ENCODE assay signal across 10 cellular contexts in genomic region chr10:30786131-30786530, GRCh38.
DNase-seq lines count a peak whose midpoint lies in the region; ATAC-seq and TF ChIP-seq lines count a peak whose summit lies in the region.
"Had no signal": no experiment of that assay in that cellular context is flagged by ENCODE, and none has a peak within 500 bp of the region (broad histone marks: within the 10 kb centered on the region; RNA-seq: fewer than 3 reads in every experiment).

No MANE protein-coding gene starts in this region.

- POLR2A ChIA-PET in AG04450 (lab: Yijun Ruan, JAX), result interaction anchor here (2.3 kb wide), 1 partner anchor 246 kb away, joined by 13 read pairs; the partner anchor contains the start of gene ZNF438

- H3K4me3 Mint-ChIP-seq in central memory CD8-positive, alpha-beta T cell, result peak overlapping the region; percentile 74
- peak overlapping the region; percentile 45 for H3K4me3 Mint-ChIP-seq in nephron progenitor cell

- no peak for ATAC-seq in central memory CD8-positive, alpha-beta T cell (replicated peaks; ENCODE audit: extremely low read depth, poor library complexity, severe bottlenecking)
- ATAC-seq: K562 had no signal

- H3K9me3 ChIP-seq in AG04450 (ENCODE audit: control insufficient read depth, insufficient read depth, low read length), result peaks cover 3% of the 10 kb centered on the region; the same call in 1 of the 2 replicates
- H3K9me3 ChIP-seq: SJSA1 had no signal

- H3K4me1 Mint-ChIP-seq in central memory CD8-positive, alpha-beta T cell, result peaks cover 23% of the 10 kb centered on the region
- peaks cover 56% of the 10 kb centered on the region for H3K4me1 Mint-ChIP-seq in nephron progenitor cell

- H3K4me3 ChIP-seq in AG04450 (ENCODE audit: low read depth, low read length), result no peak overlapping the region
- H3K4me3 ChIP-seq: K562 had no signal

- CTCF ChIA-PET in AG04450 (lab: Charles Lee), result no interaction called here

- peak overlapping the region; percentile 31 for H3K27ac ChIP-seq in AG04450 (ENCODE audit: low read depth, low read length)

- no peaks in the 10 kb centered on the region for H3K9me3 Mint-ChIP-seq in central memory CD8-positive, alpha-beta T cell
- peaks cover 9% of the 10 kb centered on the region for H3K9me3 Mint-ChIP-seq in nephron progenitor cell

- H3K27me3 ChIP-seq in AG04450 (ENCODE audit: control insufficient read depth, insufficient read depth, low read length), result no peaks in the 10 kb centered on the region
- H3K27me3 ChIP-seq: SJSA1 had no signal

- no peak overlapping the region for H3K27ac Mint-ChIP-seq in central memory CD8-positive, alpha-beta T cell (ENCODE audit: low read depth)
- H3K27ac Mint-ChIP-seq in nephron progenitor cell, result peak overlapping the region; percentile 38

- no peaks in the 10 kb centered on the region for H3K27me3 Mint-ChIP-seq in central memory CD8-positive, alpha-beta T cell
- H3K27me3 Mint-ChIP-seq in nephron progenitor cell (ENCODE audit: low read depth, poor library complexity), result peaks cover 14% of the 10 kb centered on the region

- DNase-seq in AG04450 (ENCODE audit: low read depth, low spot score) (no peak), H4 (ENCODE audit: low spot score) (peak; percentile 10), nephron progenitor cell (no peak), COLO668 (lab: John Stamatoyannopoulos, UW; ENCODE audit: unreplicated experiment) (no peak), NOMO-1 (lab: John Stamatoyannopoulos, UW; ENCODE audit: unreplicated experiment in 2 of 2) (no peak), SHP77 treated with DMSO at 0.1 percent for 48 hours (lab: John Stamatoyannopoulos, UW) (no peak), SK-N-DZ (ENCODE audit: low spot score) (no peak)
- no peak for DNase-seq in central memory CD8-positive, alpha-beta T cell (ENCODE audit: low spot score in 2 of 2)

- peaks cover 4% of the 10 kb centered on the region for H3K36me3 Mint-ChIP-seq in central memory CD8-positive, alpha-beta T cell (ENCODE audit: insufficient read depth)
- no peaks in the 10 kb centered on the region for H3K36me3 Mint-ChIP-seq in nephron progenitor cell (ENCODE audit: low read depth)

- TF ChIP-seq CTCF in AG04450 (IDR thresholded peaks at IDR 0.05; ENCODE audit: low read depth, low read length) (no peak), nephron progenitor cell (IDR thresholded peaks at IDR 0.05) (no peak)
